In the genomic region with DNA sequence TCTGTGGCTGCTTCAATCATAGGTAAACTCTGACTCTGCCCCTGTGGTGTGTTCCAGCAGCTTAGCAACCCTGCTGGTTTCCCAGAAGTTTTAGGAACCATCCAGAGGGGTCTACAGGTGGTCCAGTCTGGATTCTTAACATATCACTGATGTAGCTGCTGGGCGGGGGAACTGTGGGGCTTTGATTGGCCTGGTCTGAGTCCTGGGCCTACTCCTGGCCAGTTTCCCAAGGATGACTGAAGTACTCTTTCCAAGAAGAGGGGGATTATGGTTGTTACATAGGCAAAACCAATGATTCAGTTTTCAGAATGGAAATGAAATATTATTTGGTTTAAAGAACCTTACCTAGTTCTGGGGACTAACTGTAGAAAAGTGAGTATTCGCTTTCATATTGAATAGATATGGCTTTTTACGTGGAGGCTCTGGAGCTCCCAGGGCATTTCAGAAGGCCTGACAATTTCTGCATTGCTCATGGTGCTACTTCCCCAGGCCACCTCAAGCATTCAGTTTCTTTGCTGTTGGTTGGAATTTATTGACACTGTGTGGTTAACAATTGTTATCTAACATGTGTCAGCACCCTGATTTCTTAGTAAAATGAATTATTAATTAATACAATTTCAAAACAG, we compare ENCODE assay signal across 16 cellular contexts.
"Had no signal": no experiment of that assay in that cellular context is flagged by ENCODE, and none has a peak within 500 bp of the region (broad histone marks: within the 10 kb centered on the region; RNA-seq: fewer than 3 reads in every experiment).

No MANE protein-coding gene starts in this region.

- H3K9me3 ChIP-seq: colonic mucosa, lower lobe of right lung, prostate gland, right lobe of liver had no signal

- FAIRE-seq: endothelial cell of umbilical vein, frontal cortex had no signal

- H3K27me3 ChIP-seq: cardiac muscle cell, colonic mucosa, right lobe of liver had no signal

- H3K4me3 ChIP-seq: cardiac muscle cell, colonic mucosa, lower lobe of right lung, prostate gland, right lobe of liver had no signal

- H3K27ac ChIP-seq: cardiac muscle cell, colonic mucosa, lower lobe of right lung, prostate gland, right lobe of liver had no signal

- H3K36me3 ChIP-seq: cardiac muscle cell, colonic mucosa, prostate gland, right lobe of liver had no signal

- DNase-seq: activated CD4-positive, CD25-positive, alpha-beta regulatory T cell treated with anti-CD3 and anti-CD28 coated beads, Interleukin-2, amount 50 U/mL, for 72 hours; activated CD8-positive, alpha-beta memory T cell treated with anti-CD3 and anti-CD28 coated beads, Interleukin-2, amount 50 U/mL, for 4 hours; activated CD8-positive, alpha-beta T cell treated with anti-CD3 and anti-CD28 coated beads for 36 hours; activated naive CD4-positive, alpha-beta T cell treated with Interleukin-2 at 50 U/mL for 16 hours; activated naive CD8-positive, alpha-beta T cell treated with anti-CD3 and anti-CD28 coated beads, Interleukin-2, amount 50 U/mL, for 24 hours; colonic mucosa; effector CD4-positive, alpha-beta T cell; lower lobe of right lung; naive B cell; right lobe of liver; stimulated activated CD4-positive, alpha-beta T cell treated with anti-CD3 and anti-CD28 coated beads, Interleukin-1b, Interleukin-23, amount 100 ng/mL, for 48 hours; stimulated activated naive CD4-positive, alpha-beta T cell had no signal

- ATAC-seq: activated CD8-positive, alpha-beta T cell treated with anti-CD3 and anti-CD28 coated beads for 36 hours; activated naive CD8-positive, alpha-beta T cell treated with anti-CD3 and anti-CD28 coated beads, Interleukin-2, amount 50 U/mL, for 24 hours; lower lobe of right lung; right lobe of liver had no signal
